In the genomic region with DNA sequence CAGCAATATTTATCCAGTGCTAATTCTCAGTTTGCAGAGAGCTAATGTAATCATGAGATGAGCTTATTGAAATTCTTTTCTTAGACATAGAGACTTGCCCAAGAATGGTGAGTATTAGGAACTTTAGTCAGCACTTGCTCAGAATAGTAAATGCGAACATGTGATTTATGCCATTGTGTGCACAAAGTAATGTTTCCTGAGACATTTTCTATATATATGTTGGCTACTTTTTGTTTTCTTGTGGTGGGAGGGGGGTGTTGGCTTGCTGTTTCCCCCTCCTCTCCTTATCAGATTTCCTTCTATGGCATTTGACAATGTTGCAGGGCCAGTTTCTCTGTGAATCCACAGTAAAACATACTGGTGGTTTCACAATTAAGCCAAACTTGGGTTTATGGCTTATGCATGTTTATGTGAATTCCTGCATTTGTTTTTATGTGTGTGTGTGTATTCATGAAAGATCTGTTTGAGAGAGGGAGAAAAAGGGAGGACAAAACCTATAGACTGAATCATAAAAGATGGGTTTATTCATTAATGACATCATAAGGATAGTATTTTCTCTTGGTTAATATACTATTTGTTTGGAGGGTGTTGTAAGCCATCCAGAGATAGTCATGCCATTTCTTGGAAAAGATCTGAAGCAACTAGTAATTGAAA, we compare ENCODE assay signal across 9 cellular contexts. TPM values are rescaled to one million over a fixed set of nuclear protein-coding genes. Genes with fewer than 3 reads are reported as not detected.
DNase-seq lines count a peak whose midpoint lies in the region; ATAC-seq and TF ChIP-seq lines count a peak whose summit lies in the region.
"Had no signal": no experiment of that assay in that cellular context is flagged by ENCODE, and none has a peak within 500 bp of the region (broad histone marks: within the 10 kb centered on the region; RNA-seq: fewer than 3 reads in every experiment).

No MANE protein-coding gene starts in this region.

- H3K4me3 Mint-ChIP-seq in activated T-cell treated with anti-CD3 and anti-CD28 coated beads, Interleukin-2, amount 50 U/mL, for 72 hours: peak overlapping the region; percentile 67 to 84
- peak overlapping the region; percentile 80 for H3K4me3 Mint-ChIP-seq in activated T-helper 17 cell treated with anti-CD3 and anti-CD28 coated beads, Interleukin-2, amount 50 U/mL, for 72 hours

- no peak for TF ChIP-seq EP300 in upper lobe of left lung (IDR thresholded peaks at IDR 0.05)

- H3K27me3 Mint-ChIP-seq in activated T-cell treated with anti-CD3 and anti-CD28 coated beads, Interleukin-2, amount 50 U/mL, for 72 hours (ENCODE audit: low read depth): no peaks in the 10 kb centered on the region
- H3K27me3 Mint-ChIP-seq in activated T-helper 17 cell treated with anti-CD3 and anti-CD28 coated beads, Interleukin-2, amount 50 U/mL, for 72 hours: no peaks in the 10 kb centered on the region

- H3K27ac ChIP-seq in left lung: peak overlapping the region; percentile 71 to 75
- peak overlapping the region; percentile 14 to 84 (median 69) for H3K27ac ChIP-seq in upper lobe of left lung
- no peak overlapping the region; the same call in 1 of the 2 replicates for H3K27ac ChIP-seq in SJCRH30

- WGBS in upper lobe of left lung, 2 donors: 61 to 62% methylated on average over 1 of the region's 1 CpG

- intact Hi-C loops in left lung (cut with DNase I): no loop called here

- H3K4me1 Mint-ChIP-seq in activated T-cell treated with anti-CD3 and anti-CD28 coated beads, Interleukin-2, amount 50 U/mL, for 72 hours (ENCODE audit: low read depth): peaks cover 100% of the 10 kb centered on the region
- peaks cover 54% of the 10 kb centered on the region for H3K4me1 Mint-ChIP-seq in activated T-helper 17 cell treated with anti-CD3 and anti-CD28 coated beads, Interleukin-2, amount 50 U/mL, for 72 hours

- peaks cover 18 to 46% of the 10 kb centered on the region in 2 donors for H3K36me3 Mint-ChIP-seq in activated T-cell treated with anti-CD3 and anti-CD28 coated beads, Interleukin-2, amount 50 U/mL, for 72 hours (ENCODE audit: insufficient read depth in 2 of 2)
- H3K36me3 Mint-ChIP-seq in activated T-helper 17 cell treated with anti-CD3 and anti-CD28 coated beads, Interleukin-2, amount 50 U/mL, for 72 hours (ENCODE audit: low read depth): peaks cover 68% of the 10 kb centered on the region

- H3K9me3 ChIP-seq in left lung (no peaks in the 10 kb centered on the region), upper lobe of left lung (no peaks in the 10 kb centered on the region), SJCRH30 (replicated peaks) (no peaks in the 10 kb centered on the region)

- TF ChIP-seq CTCF in left lung (IDR thresholded peaks at IDR 0.05) (no peak), upper lobe of left lung (IDR thresholded peaks at IDR 0.05) (no peak)

- H3K27me3 ChIP-seq in left lung (no peaks in the 10 kb centered on the region), upper lobe of left lung (no peaks in the 10 kb centered on the region), SJCRH30 (no peaks in the 10 kb centered on the region)

- H3K4me3 ChIP-seq in left lung: no peak overlapping the region
- H3K4me3 ChIP-seq in upper lobe of left lung: no peak overlapping the region
- no peak overlapping the region for H3K4me3 ChIP-seq in SJCRH30

- TF ChIP-seq POLR2A in upper lobe of left lung (IDR thresholded peaks at IDR 0.05): no peak

- H3K36me3 ChIP-seq in left lung (peaks cover 0 to 5% of the 10 kb centered on the region in 2 donors), upper lobe of left lung (no peaks in the 10 kb centered on the region), SJCRH30 (peaks cover 15% of the 10 kb centered on the region; the same call in 1 of the 2 replicates)

- H3K9me3 Mint-ChIP-seq in activated T-cell treated with anti-CD3 and anti-CD28 coated beads, Interleukin-2, amount 50 U/mL, for 72 hours: peaks cover 0 to 5% of the 10 kb centered on the region in 2 donors
- H3K9me3 Mint-ChIP-seq in activated T-helper 17 cell treated with anti-CD3 and anti-CD28 coated beads, Interleukin-2, amount 50 U/mL, for 72 hours: peaks cover 4% of the 10 kb centered on the region

- ATAC-seq in activated T-cell treated with anti-CD3 and anti-CD28 coated beads, Interleukin-2, amount 50 U/mL, for 72 hours (replicated peaks in 1 of 2): peak; percentile 68 to 71
- peak; percentile 71 for ATAC-seq in activated T-helper 17 cell treated with anti-CD3 and anti-CD28 coated beads, Interleukin-2, amount 50 U/mL, for 72 hours (replicated peaks)
- ATAC-seq in left lung (peak; percentile 52), upper lobe of left lung (ENCODE audit: low FRiP score in 2 of 2) (no peak)

- peak; percentile 21 to 42 for DNase-seq in activated T-cell treated with anti-CD3 and anti-CD28 coated beads, Interleukin-2, amount 50 U/mL, for 72 hours
- DNase-seq in activated T-cell treated with anti-CD3 and anti-CD28 coated beads, Interleukin-2, amount 50 U/mL, for 48 hours: no peak
- DNase-seq in left lung (no peak), upper lobe of left lung (no peak), SJCRH30 (no peak), SIG-M5 (lab: John Stamatoyannopoulos, UW) (no peak)
- DNase-seq in activated CD4-positive, alpha-beta T cell treated with anti-CD3 and anti-CD28 coated beads for 4 hours: no peak
- DNase-seq: activated CD8-positive, alpha-beta memory T cell treated with anti-CD3 and anti-CD28 coated beads, Interleukin-2, amount 50 U/mL, for 4 hours had no signal

- H3K4me1 ChIP-seq in left lung (peaks cover 31 to 74% of the 10 kb centered on the region in 2 donors), upper lobe of left lung (peaks cover 32 to 58% (median 48%) of the 10 kb centered on the region in 4 donors), SJCRH30 (peaks cover 25% of the 10 kb centered on the region)

- H3K27ac Mint-ChIP-seq in activated T-cell treated with anti-CD3 and anti-CD28 coated beads, Interleukin-2, amount 50 U/mL, for 72 hours: peak overlapping the region; percentile 100
- H3K27ac Mint-ChIP-seq in activated T-helper 17 cell treated with anti-CD3 and anti-CD28 coated beads, Interleukin-2, amount 50 U/mL, for 72 hours: peak overlapping the region; percentile 96

RNA-seq across cellular contexts. Expression of gene ARID5B, which starts 36.3 kb away (rescaled TPM):
- total RNA-seq in activated T-cell treated with anti-CD3 and anti-CD28 coated beads, Interleukin-2, amount 50 U/mL, for 72 hours: 100 to 1,000 TPM in 1 of 2 donors, 10 to 100 TPM in 1; 74.4 to 113 TPM
- total RNA-seq in activated T-helper 17 cell treated with anti-CD3 and anti-CD28 coated beads, Interleukin-2, amount 50 U/mL, for 72 hours: 10 to 100 TPM; 65.5 to 93.8 TPM
- total RNA-seq in left lung (10 to 100 TPM; 29.9 to 37.9 TPM), upper lobe of left lung (10 to 100 TPM; 20.2 to 51.3 (median 28.4) TPM)
- 10.3 and 10.5 TPM in 2 replicates for total RNA-seq in SJCRH30 (2014; rRNA removed; shearing (Covaris generic))

Comparison
In these comparisons a context has a peak if more than half of its experiments do, and no peak if none do; other contexts are left out.
1. DNase-seq: peak in activated T-cell treated with anti-CD3 and anti-CD28 coated beads, Interleukin-2, amount 50 U/mL, for 72 hours (2 of 2); none in activated T-cell treated with anti-CD3 and anti-CD28 coated beads, Interleukin-2, amount 50 U/mL, for 48 hours (0 of 2), left lung (0 of 2), upper lobe of left lung (0 of 2), SJCRH30 (0 of 2), activated CD4-positive, alpha-beta T cell treated with anti-CD3 and anti-CD28 coated beads for 4 hours (0 of 2) and SIG-M5 (single experiment).
2. ATAC-seq: peak in activated T-cell treated with anti-CD3 and anti-CD28 coated beads, Interleukin-2, amount 50 U/mL, for 72 hours (2 of 2), activated T-helper 17 cell treated with anti-CD3 and anti-CD28 coated beads, Interleukin-2, amount 50 U/mL, for 72 hours (single experiment) and left lung (single experiment); none in upper lobe of left lung (0 of 2).